ENCODE assay signal across 8 cellular contexts in genomic region chr7:140924019-140924820, GRCh38. TPM values are rescaled to one million over a fixed set of nuclear protein-coding genes. Genes with fewer than 3 reads are reported as not detected.
DNase-seq lines count a peak whose midpoint lies in the region; ATAC-seq, FAIRE-seq and TF ChIP-seq lines count a peak whose summit lies in the region.

No MANE protein-coding gene starts in this region.

- WGBS in esophagus squamous epithelium, 2 donors = 0 to 1% methylated on average over 12 to 32 of the region's 69 CpGs

- peaks cover 0 to 48% (median 17%) of the 10 kb centered on the region in 3 donors for H3K4me1 ChIP-seq in esophagus squamous epithelium

- DNase-seq in D721Med (ENCODE audit: insufficient read length, low spot score) (no peak), GM20000 (ENCODE audit: low spot score) (peak; percentile 85), HS-27A (ENCODE audit: low read depth) (peak; percentile 24), OCI-M1 (lab: John Stamatoyannopoulos, UW) (peak; percentile 85), esophagus squamous epithelium (lab: John Stamatoyannopoulos, UW) (peak; percentile 51), naive B cell (peak; percentile 95)
- peak; percentile 77 for DNase-seq in activated T-cell treated with anti-CD3 and anti-CD28 coated beads, Interleukin-2, amount 50 U/mL, for 24 hours
- DNase-seq in stimulated activated effector memory CD8-positive, alpha-beta T cell treated with anti-CD3 and anti-CD28 coated beads, Interleukin-12 subunit alpha, Interleukin-12 subunit beta, amount 100 ng/mL, for 72 hours (ENCODE audit: low spot score in 2 of 2) = peak; percentile 49 to 87

- H3K27ac Mint-ChIP-seq in activated T-cell treated with anti-CD3 and anti-CD28 coated beads, Interleukin-2, amount 50 U/mL, for 24 hours = no peak overlapping the region
- no peak overlapping the region for H3K27ac Mint-ChIP-seq in naive B cell
- no peak overlapping the region for H3K27ac Mint-ChIP-seq in stimulated activated effector memory CD8-positive, alpha-beta T cell treated with anti-CD3 and anti-CD28 coated beads, Interleukin-12 subunit alpha, Interleukin-12 subunit beta, amount 100 ng/mL, for 72 hours

- H3K4me3 Mint-ChIP-seq in activated T-cell treated with anti-CD3 and anti-CD28 coated beads, Interleukin-2, amount 50 U/mL, for 24 hours = no peak overlapping the region
- H3K4me3 Mint-ChIP-seq in naive B cell = no peak overlapping the region
- no peak overlapping the region for H3K4me3 Mint-ChIP-seq in stimulated activated effector memory CD8-positive, alpha-beta T cell treated with anti-CD3 and anti-CD28 coated beads, Interleukin-12 subunit alpha, Interleukin-12 subunit beta, amount 100 ng/mL, for 72 hours

- H3K27ac ChIP-seq in esophagus squamous epithelium = peak overlapping the region; percentile 91 to 100 (median 97)

- H3K9me3 ChIP-seq in esophagus squamous epithelium = no peaks in the 10 kb centered on the region

- no peaks in the 10 kb centered on the region for H3K9me3 Mint-ChIP-seq in activated T-cell treated with anti-CD3 and anti-CD28 coated beads, Interleukin-2, amount 50 U/mL, for 24 hours
- H3K9me3 Mint-ChIP-seq in naive B cell = peaks cover 0 to 3% (median 0%) of the 10 kb centered on the region in 7 donors
- H3K9me3 Mint-ChIP-seq in stimulated activated effector memory CD8-positive, alpha-beta T cell treated with anti-CD3 and anti-CD28 coated beads, Interleukin-12 subunit alpha, Interleukin-12 subunit beta, amount 100 ng/mL, for 72 hours = no peaks in the 10 kb centered on the region

- H3K4me3 ChIP-seq in esophagus squamous epithelium = peak overlapping the region; percentile 67 to 100 (median 92)

- peak in 2 of 4 donors; percentile 8 to 39 for TF ChIP-seq POLR2A in esophagus squamous epithelium (IDR thresholded peaks at IDR 0.05)

- peaks cover 6% of the 10 kb centered on the region for H3K36me3 Mint-ChIP-seq in activated T-cell treated with anti-CD3 and anti-CD28 coated beads, Interleukin-2, amount 50 U/mL, for 24 hours (ENCODE audit: low read depth)
- no peaks in the 10 kb centered on the region for H3K36me3 Mint-ChIP-seq in naive B cell
- H3K36me3 Mint-ChIP-seq in stimulated activated effector memory CD8-positive, alpha-beta T cell treated with anti-CD3 and anti-CD28 coated beads, Interleukin-12 subunit alpha, Interleukin-12 subunit beta, amount 100 ng/mL, for 72 hours = no peaks in the 10 kb centered on the region

- H3K36me3 ChIP-seq in esophagus squamous epithelium = no peaks in the 10 kb centered on the region

- peaks cover 25% of the 10 kb centered on the region for H3K4me1 Mint-ChIP-seq in activated T-cell treated with anti-CD3 and anti-CD28 coated beads, Interleukin-2, amount 50 U/mL, for 24 hours (ENCODE audit: low read depth)
- H3K4me1 Mint-ChIP-seq in naive B cell = peaks cover 13 to 27% (median 20%) of the 10 kb centered on the region in 3 donors
- H3K4me1 Mint-ChIP-seq in stimulated activated effector memory CD8-positive, alpha-beta T cell treated with anti-CD3 and anti-CD28 coated beads, Interleukin-12 subunit alpha, Interleukin-12 subunit beta, amount 100 ng/mL, for 72 hours = peaks cover 12% of the 10 kb centered on the region

- no peaks in the 10 kb centered on the region for H3K27me3 Mint-ChIP-seq in activated T-cell treated with anti-CD3 and anti-CD28 coated beads, Interleukin-2, amount 50 U/mL, for 24 hours
- peaks cover 0 to under 1% (median 0%) of the 10 kb centered on the region in 3 donors for H3K27me3 Mint-ChIP-seq in naive B cell

- no peaks in the 10 kb centered on the region for H3K27me3 ChIP-seq in esophagus squamous epithelium

- peak; percentile 74 to 80 for ATAC-seq in naive B cell (ENCODE audit: low read depth in 2 of 2)
- ATAC-seq in stimulated activated effector memory CD8-positive, alpha-beta T cell treated with anti-CD3 and anti-CD28 coated beads, Interleukin-12 subunit alpha, Interleukin-12 subunit beta, amount 100 ng/mL, for 72 hours = peak; percentile 79

- no peak for FAIRE-seq in D721Med (lab: Jason Lieb, UNC)

- TF ChIP-seq CTCF in D721Med (IDR thresholded peaks at IDR 0.05; ENCODE audit: insufficient read depth, missing control alignments) (peak; percentile 32), GM20000 (IDR thresholded peaks at IDR 0.05; ENCODE audit: extremely low read depth, missing control alignments) (peak; percentile 48), esophagus squamous epithelium (IDR thresholded peaks at IDR 0.05) (peak in 4 of 6 experiments; percentile 15 to 29 (median 15))

- intact Hi-C loops in esophagus squamous epithelium (cut with DNase I) = no loop called here

RNA-seq across cellular contexts. Expression of gene BRAF, which starts 0.5 kb away (rescaled TPM):
- total RNA-seq in esophagus squamous epithelium = 10 to 100 TPM in 3 of 4 donors, 1 to 10 TPM in 1; 10.0 to 40.6 (median 20.6) TPM
- 10 to 100 TPM; 14.8 to 27.9 (median 21.1) TPM for polyA plus RNA-seq in naive B cell (ENCODE audit: low read depth in 6 of 6)
